18 cellular contexts compared by ENCODE assay signal in the genomic region with DNA sequence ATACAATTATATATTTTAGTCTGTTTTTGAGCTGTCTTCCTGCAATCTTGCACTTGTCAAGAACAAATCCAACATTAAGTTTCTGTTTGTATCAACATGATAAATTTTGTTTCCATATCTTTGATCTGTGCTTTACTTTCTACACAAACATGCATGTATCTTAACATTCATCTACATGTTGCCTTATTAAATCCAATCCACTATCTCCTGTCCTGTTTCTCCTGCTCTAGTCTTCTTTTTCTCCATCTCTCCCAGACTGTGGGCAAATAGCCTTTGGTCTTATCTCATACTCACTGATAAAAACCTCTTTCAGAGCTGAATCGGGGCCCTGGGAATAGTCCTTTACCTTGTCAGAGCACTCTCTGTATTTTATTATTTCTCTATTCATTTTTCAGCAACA.
DNase-seq lines count a peak whose midpoint lies in the region; ATAC-seq, FAIRE-seq and TF ChIP-seq lines count a peak whose summit lies in the region.
"Had no signal": no experiment of that assay in that cellular context is flagged by ENCODE, and none has a peak within 500 bp of the region (broad histone marks: within the 10 kb centered on the region; RNA-seq: fewer than 3 reads in every experiment).

No MANE protein-coding gene starts in this region.

- intact Hi-C loops in MCF 10A (cut with micrococcal nuclease): no loop called here
- intact Hi-C loops in mammary epithelial cell (cut with micrococcal nuclease): no loop called here
- intact Hi-C loops in kidney (cut with DNase I): no loop called here
- intact Hi-C loops in adrenal gland (cut with DNase I): no loop called here

- H3K9me3 Mint-ChIP-seq in MCF 10A (ENCODE audit: unreplicated experiment): no peaks in the 10 kb centered on the region
- H3K9me3 Mint-ChIP-seq: CD4-positive, alpha-beta memory T cell; GM23338 had no signal

- no peak overlapping the region for H3K4me3 ChIP-seq in mammary epithelial cell (replicated peaks in 1 of 3; ENCODE audit: insufficient read depth in 1 of 3, low read depth in 2 of 3, low read length in 3 of 3)
- no peak overlapping the region for H3K4me3 ChIP-seq in hepatocyte
- no peak overlapping the region for H3K4me3 ChIP-seq in kidney (ENCODE audit: low read length in 2 of 2)
- no peak overlapping the region for H3K4me3 ChIP-seq in adrenal gland
- H3K4me3 ChIP-seq: A549, BLaER1, GM23338 had no signal

- H3K27me3 ChIP-seq in mammary epithelial cell (ENCODE audit: insufficient read depth, low read length) (peaks cover 5% of the 10 kb centered on the region), hepatocyte (no peaks in the 10 kb centered on the region), adrenal gland (no peaks in the 10 kb centered on the region)
- H3K27me3 ChIP-seq: BLaER1 had no signal

- H3K36me3 Mint-ChIP-seq in MCF 10A (ENCODE audit: insufficient read depth, unreplicated experiment): no peaks in the 10 kb centered on the region
- H3K36me3 Mint-ChIP-seq: CD14-positive monocyte; CD4-positive, alpha-beta memory T cell had no signal

- no peak overlapping the region for H3K4me2 ChIP-seq in mammary epithelial cell (ENCODE audit: insufficient read depth, low read depth, low read length)
- H3K4me2 ChIP-seq in hepatocyte: no peak overlapping the region
- H3K4me2 ChIP-seq: A549, BLaER1, GM23338 had no signal

- H3K36me3 ChIP-seq in mammary epithelial cell (ENCODE audit: insufficient read depth, low read length): no peaks in the 10 kb centered on the region
- no peaks in the 10 kb centered on the region for H3K36me3 ChIP-seq in hepatocyte (replicated peaks; ENCODE audit: insufficient read depth, low read depth)
- no peaks in the 10 kb centered on the region for H3K36me3 ChIP-seq in kidney (ENCODE audit: control insufficient read depth in 1 of 2, insufficient read depth in 2 of 2, low read length in 2 of 2)
- no peaks in the 10 kb centered on the region for H3K36me3 ChIP-seq in adrenal gland (replicated peaks in 1 of 2)
- H3K36me3 ChIP-seq: BLaER1 had no signal

- no peak overlapping the region for H3K4me3 Mint-ChIP-seq in MCF 10A (ENCODE audit: unreplicated experiment)
- H3K4me3 Mint-ChIP-seq: CD14-positive monocyte; CD4-positive, alpha-beta memory T cell; GM23338 had no signal

- DNase-seq in MCF 10A (ENCODE audit: unreplicated experiment) (no peak), mammary epithelial cell (no peak), hepatocyte (ENCODE audit: low spot score) (no peak), islet precursor cell (no peak), kidney (no peak), adrenal gland (no peak)
- DNase-seq: AML-193; Calu3; CD4-positive, alpha-beta memory T cell; DMS79 treated with DMSO at 0.1 percent for 48 hours; GF-D8 had no signal

- H3K4me1 ChIP-seq in mammary epithelial cell (ENCODE audit: insufficient read depth, low read length): no peaks in the 10 kb centered on the region
- no peaks in the 10 kb centered on the region for H3K4me1 ChIP-seq in hepatocyte (ENCODE audit: insufficient read depth)
- H3K4me1 ChIP-seq in kidney (ENCODE audit: control insufficient read depth in 1 of 2, insufficient read depth in 1 of 2, low read depth in 1 of 2, low read length in 2 of 2): no peaks in the 10 kb centered on the region
- no peaks in the 10 kb centered on the region for H3K4me1 ChIP-seq in adrenal gland (replicated peaks in 1 of 2)
- H3K4me1 ChIP-seq: A549, BLaER1 had no signal

- in situ Hi-C loops in mammary epithelial cell (cut with MboI; ENCODE audit: low sequenced_read_pairs in 2 of 2): no loop called here

- dilution Hi-C loops in mammary epithelial cell (cut with HindIII; ENCODE audit: low sequenced_read_pairs): no loop called here

- BruUV-seq in MCF 10A (replicated peaks; lab: Mats Ljungman, UMichigan) (no TSS peak), mammary epithelial cell (replicated peaks; lab: Mats Ljungman, UMichigan) (no TSS peak)

- no peak for TF ChIP-seq POLR2A in adrenal gland (IDR thresholded peaks at IDR 0.05)

- H3K27ac Mint-ChIP-seq in MCF 10A (ENCODE audit: low read depth, unreplicated experiment): peak overlapping the region; percentile 2
- H3K27ac Mint-ChIP-seq: CD14-positive monocyte; CD4-positive, alpha-beta memory T cell; GM23338 had no signal

- POLR2A ChIA-PET in MCF 10A (lab: Yijun Ruan, JAX): no interaction called here

- H4K20me1 ChIP-seq in mammary epithelial cell (ENCODE audit: insufficient read depth, low read length): no peaks in the 10 kb centered on the region
- no peaks in the 10 kb centered on the region for H4K20me1 ChIP-seq in hepatocyte (ENCODE audit: insufficient read depth, poor library complexity, severe bottlenecking)
- H4K20me1 ChIP-seq: BLaER1 had no signal

- ATAC-seq in SK-N-SH treated with all-trans-retinoic acid at 6 μM for 48 hours: no peak
- ATAC-seq: A549, GM23338 had no signal

- H3K9me3 ChIP-seq in mammary epithelial cell (replicated peaks; ENCODE audit: insufficient read depth, low read length) (no peaks in the 10 kb centered on the region), hepatocyte (ENCODE audit: low read depth) (no peaks in the 10 kb centered on the region), kidney (ENCODE audit: control insufficient read depth in 1 of 2, low read length in 2 of 2) (no peaks in the 10 kb centered on the region), adrenal gland (replicated peaks in 1 of 3) (no peaks in the 10 kb centered on the region)
- H3K9me3 ChIP-seq: A549, BLaER1 had no signal

- TF ChIP-seq CTCF in MCF 10A (IDR thresholded peaks at IDR 0.05; ENCODE audit: unreplicated experiment) (no peak), mammary epithelial cell (conservative IDR thresholded peaks at IDR 0.05 in 1 of 2, IDR thresholded peaks at IDR 0.05 in 1 of 2; ENCODE audit: extremely low read depth in 1 of 2, insufficient read depth in 1 of 2, low read depth in 1 of 2, low read length in 2 of 2) (no peak), hepatocyte (IDR thresholded peaks at IDR 0.05; ENCODE audit: poor library complexity) (no peak), kidney (IDR thresholded peaks at IDR 0.05; ENCODE audit: borderline replicate concordance, extremely low read depth, insufficient read depth) (no peak), adrenal gland (IDR thresholded peaks at IDR 0.05) (no peak)

- H3K27ac ChIP-seq in mammary epithelial cell (ENCODE audit: insufficient read depth, low read depth, low read length): no peak overlapping the region
- no peak overlapping the region for H3K27ac ChIP-seq in hepatocyte
- H3K27ac ChIP-seq in kidney (ENCODE audit: low read depth in 2 of 2, low read length in 2 of 2): no peak overlapping the region
- no peak overlapping the region for H3K27ac ChIP-seq in adrenal gland
- H3K27ac ChIP-seq: 22Rv1, A549, BLaER1 had no signal

- CTCF ChIA-PET in MCF 10A (lab: Yijun Ruan, JAX) (interaction anchor here (0.5 to 0.7 kb wide), 4 partner anchors 17 to 117 kb away, joined by 3 to 4 read pairs (median 4); no protein-coding TSS in a partner anchor), mammary epithelial cell (lab: Charles Lee; ENCODE audit: low non-redundant PET) (no interaction called here)

- no peaks in the 10 kb centered on the region for H3K79me2 ChIP-seq in mammary epithelial cell (ENCODE audit: insufficient read depth, low read length)
- no peaks in the 10 kb centered on the region for H3K79me2 ChIP-seq in hepatocyte

- 31% methylated on average over 1 of the region's 1 CpG for WGBS in mammary epithelial cell (ENCODE audit: low coverage, missing lambda C conversion rate)
- 19% methylated on average over 1 of the region's 1 CpG for WGBS in hepatocyte (ENCODE audit: low lambda C conversion rate, missing lambda C conversion rate)
- WGBS in adrenal gland, 4 donors: 47 to 68% (median 53%) methylated on average over 1 of the region's 1 CpG

- H3K9ac ChIP-seq in mammary epithelial cell (ENCODE audit: insufficient read depth, low read length) (no peak overlapping the region), kidney (ENCODE audit: low read length in 2 of 2) (no peak overlapping the region)
- H3K9ac ChIP-seq: BLaER1 had no signal

- no peak for FAIRE-seq in kidney (lab: Jason Lieb, UNC)
- FAIRE-seq: A549, H54 had no signal

- no peak overlapping the region for H2AFZ ChIP-seq in mammary epithelial cell (ENCODE audit: low read depth, low read length)
- peak overlapping the region; percentile 6 for H2AFZ ChIP-seq in hepatocyte
- H2AFZ ChIP-seq: GM23338 had no signal

- H3K9me2 ChIP-seq in hepatocyte (replicated peaks; ENCODE audit: insufficient read depth): no peaks in the 10 kb centered on the region

- H3K27me3 Mint-ChIP-seq in MCF 10A (ENCODE audit: insufficient read depth, unreplicated experiment): no peaks in the 10 kb centered on the region

- peaks cover 6% of the 10 kb centered on the region for H3K4me1 Mint-ChIP-seq in MCF 10A (ENCODE audit: insufficient read depth, unreplicated experiment)
- H3K4me1 Mint-ChIP-seq: CD4-positive, alpha-beta memory T cell; GM23338 had no signal

TF ChIP-seq in SK-N-SH treated with all-trans-retinoic acid at 6 μM for 48 hours, 23 proteins besides CTCF, POLR2A, EP300 and RAD21:
- TF ChIP-seq ARNTL (CRISPR knock-in tag; IDR thresholded peaks at IDR 0.05; ENCODE audit: borderline replicate concordance, low read depth) (no peak), TCF4 (CRISPR knock-in tag; IDR thresholded peaks at IDR 0.05; ENCODE audit: borderline replicate concordance) (peak; percentile 54; the same call in 1 of the 2 replicates), ZC3H10 (CRISPR knock-in tag; IDR thresholded peaks at IDR 0.05) (no peak)
